1 cellular context compared by ENCODE assay signal in genomic region chr17:79224476-79224875, GRCh38.
TF ChIP-seq lines count a peak whose summit lies in the region.

No MANE protein-coding gene starts in this region.

TF ChIP-seq in liver, 16 proteins besides CTCF, POLR2A, EP300 and RAD21 (continued from another document):
- TF ChIP-seq REST (IDR thresholded peaks at IDR 0.05) (peak; percentile 43), RXRA (IDR thresholded peaks at IDR 0.05) (peak; percentile 40 to 81), TAF1 (conservative IDR thresholded peaks at IDR 0.05) (no peak), JUND (IDR thresholded peaks at IDR 0.05) (peak in 1 of 2 donors; percentile 47), HNF4G (IDR thresholded peaks at IDR 0.05) (no peak), YY1 (IDR thresholded peaks at IDR 0.05) (no peak), FOXA2 (IDR thresholded peaks at IDR 0.05) (no peak), SP1 (IDR thresholded peaks at IDR 0.05) (peak; percentile 48), ZBTB33 (IDR thresholded peaks at IDR 0.05) (no peak), ATF3 (IDR thresholded peaks at IDR 0.05) (no peak), FOXA1 (IDR thresholded peaks at IDR 0.05) (no peak), MAX (IDR thresholded peaks at IDR 0.05) (no peak), HNF4A (conservative IDR thresholded peaks at IDR 0.05) (peak; percentile 42 to 79)
